Comparison of ENCODE assay signal across 8 cellular contexts in the genomic region with DNA sequence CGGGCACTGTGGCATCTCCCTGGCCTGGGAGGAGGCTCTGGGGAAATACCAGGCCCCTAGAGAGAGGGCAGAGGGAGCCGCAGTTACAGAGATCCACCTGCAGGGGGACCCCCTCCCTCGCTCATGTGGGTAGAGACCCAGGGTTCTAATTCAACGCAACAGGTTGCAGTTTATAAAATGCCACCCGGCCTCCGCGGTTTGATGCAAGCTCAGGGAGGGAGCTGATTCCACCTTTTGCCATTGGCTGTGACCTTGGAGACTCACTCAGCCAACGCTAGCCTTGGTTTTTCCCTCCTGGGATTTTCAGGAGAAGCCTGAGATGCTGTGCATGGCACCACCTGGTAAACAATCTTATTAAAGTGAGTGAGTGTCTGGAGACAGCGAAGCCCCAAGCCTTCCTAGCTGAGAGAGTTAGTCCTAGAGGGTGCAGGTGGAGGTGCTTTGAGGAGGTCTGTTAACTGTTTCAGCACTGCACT. TPM values are rescaled to one million over a fixed set of nuclear protein-coding genes. Genes with fewer than 3 reads are reported as not detected.
A peak's percentile ranks its signal among the peaks of the same experiment; 100 is the strongest.
DNase-seq lines count a peak whose midpoint lies in the region; TF ChIP-seq lines count a peak whose summit lies in the region.

No MANE protein-coding gene starts in this region.

- H2BK12ac ChIP-seq in mesenchymal stem cell (ENCODE audit: low read length in 2 of 2), result no peak overlapping the region

- H3K4me3 ChIP-seq in effector memory CD4-positive, alpha-beta T cell (ENCODE audit: insufficient read depth, low read depth, low read length, poor library complexity, severe bottlenecking), result no peak overlapping the region
- H3K4me3 ChIP-seq in mesenchymal stem cell (ENCODE audit: insufficient read depth in 1 of 2, low read depth in 1 of 2, low read length in 2 of 2), result no peak overlapping the region

- no peak overlapping the region for H3K27ac ChIP-seq in effector memory CD4-positive, alpha-beta T cell (ENCODE audit: insufficient read depth, low read length, poor library complexity, severe bottlenecking)
- no peak overlapping the region for H3K27ac ChIP-seq in mesenchymal stem cell (ENCODE audit: low read length, poor library complexity, severe bottlenecking)

- no peak overlapping the region for H4K91ac ChIP-seq in mesenchymal stem cell (ENCODE audit: low read length)

- H3K9me3 Mint-ChIP-seq in activated CD4-positive, alpha-beta memory T cell treated with anti-CD3 and anti-CD28 coated beads, Interleukin-2, amount 10 ng/mL, durations not matched to agents 7 days and 5 days, result no peaks in the 10 kb centered on the region

- H3K23ac ChIP-seq in mesenchymal stem cell (ENCODE audit: low read length in 2 of 2), result no peak overlapping the region

- H3K4me1 Mint-ChIP-seq in activated CD4-positive, alpha-beta memory T cell treated with anti-CD3 and anti-CD28 coated beads, Interleukin-2, amount 10 ng/mL, durations not matched to agents 7 days and 5 days, result no peaks in the 10 kb centered on the region

- no peaks in the 10 kb centered on the region for H3K4me1 ChIP-seq in effector memory CD4-positive, alpha-beta T cell (ENCODE audit: control insufficient read depth, insufficient read depth, low read length, poor library complexity, severe bottlenecking)
- H3K4me1 ChIP-seq in mesenchymal stem cell (ENCODE audit: control insufficient read depth, insufficient read depth, low read depth, low read length), result no peaks in the 10 kb centered on the region

- H3K18ac ChIP-seq in mesenchymal stem cell (ENCODE audit: low read depth in 1 of 2, low read length in 2 of 2), result peak overlapping the region in 1 of 2 experiments; percentile 23

- peak; percentile 93 for TF ChIP-seq CTCF in AG09319 (IDR thresholded peaks at IDR 0.05; ENCODE audit: low read depth, low read length)
- TF ChIP-seq CTCF in GM20000 (IDR thresholded peaks at IDR 0.05; ENCODE audit: extremely low read depth, missing control alignments), result peak; percentile 72

- H3K14ac ChIP-seq in mesenchymal stem cell (ENCODE audit: low read length in 2 of 2), result no peak overlapping the region

- H2AFZ ChIP-seq in mesenchymal stem cell (ENCODE audit: low read depth, low read length), result peak overlapping the region; percentile 49

- peaks cover 1% of the 10 kb centered on the region for H3K27me3 ChIP-seq in effector memory CD4-positive, alpha-beta T cell (replicated peaks; ENCODE audit: control insufficient read depth, insufficient read depth, low read length, poor library complexity, severe bottlenecking)
- H3K27me3 ChIP-seq in mesenchymal stem cell (ENCODE audit: control insufficient read depth in 1 of 2, insufficient read depth in 1 of 2, low read length in 2 of 2), result peaks cover 4 to 24% of the 10 kb centered on the region in 2 experiments

- no peak overlapping the region for H2BK5ac ChIP-seq in mesenchymal stem cell (ENCODE audit: low read depth, low read length, poor library complexity, severe bottlenecking)

- no peaks in the 10 kb centered on the region for H3K9me3 ChIP-seq in effector memory CD4-positive, alpha-beta T cell (ENCODE audit: control insufficient read depth, low read length)
- H3K9me3 ChIP-seq in mesenchymal stem cell (ENCODE audit: control insufficient read depth, low read length), result no peaks in the 10 kb centered on the region

- no peaks in the 10 kb centered on the region for H3K79me1 ChIP-seq in mesenchymal stem cell (replicated peaks; ENCODE audit: low read length, poor library complexity, severe bottlenecking)

- H2BK15ac ChIP-seq in mesenchymal stem cell (ENCODE audit: low read depth, poor library complexity, severe bottlenecking), result no peak overlapping the region

- H3K4me3 Mint-ChIP-seq in activated CD4-positive, alpha-beta memory T cell treated with anti-CD3 and anti-CD28 coated beads, Interleukin-2, amount 10 ng/mL, durations not matched to agents 7 days and 5 days, result no peak overlapping the region

- H4K8ac ChIP-seq in mesenchymal stem cell (ENCODE audit: low read length), result peak overlapping the region; percentile 56

- CTCF ChIA-PET in activated CD4-positive, alpha-beta memory T cell treated with anti-CD3 and anti-CD28 coated beads, Interleukin-2, amount 10 ng/mL, durations not matched to agents 7 days and 5 days (lab: Charles Lee), result interaction anchor here (0.6 to 16.6 kb wide), 10 partner anchors 9 to 227 kb away, joined by 3 to 570 read pairs (median 4); no protein-coding TSS in a partner anchor

- POLR2A ChIA-PET in activated CD4-positive, alpha-beta memory T cell treated with anti-CD3 and anti-CD28 coated beads, Interleukin-2, amount 10 ng/mL, durations not matched to agents 7 days and 5 days (lab: Charles Lee), result no interaction called here

- H3K4ac ChIP-seq in mesenchymal stem cell (ENCODE audit: low read depth in 1 of 2, low read length in 2 of 2), result no peak overlapping the region

- H3K9ac ChIP-seq in mesenchymal stem cell (ENCODE audit: low read length), result no peak overlapping the region

- H3K4me2 ChIP-seq in mesenchymal stem cell (ENCODE audit: low read length, poor library complexity, severe bottlenecking), result no peak overlapping the region

- no peaks in the 10 kb centered on the region for H3K36me3 Mint-ChIP-seq in activated CD4-positive, alpha-beta memory T cell treated with anti-CD3 and anti-CD28 coated beads, Interleukin-2, amount 10 ng/mL, durations not matched to agents 7 days and 5 days (ENCODE audit: low read depth)

- H3K27me3 Mint-ChIP-seq in activated CD4-positive, alpha-beta memory T cell treated with anti-CD3 and anti-CD28 coated beads, Interleukin-2, amount 10 ng/mL, durations not matched to agents 7 days and 5 days, result peaks cover 36% of the 10 kb centered on the region

- H3K36me3 ChIP-seq in effector memory CD4-positive, alpha-beta T cell (ENCODE audit: control insufficient read depth, insufficient read depth, low read length), result no peaks in the 10 kb centered on the region
- H3K36me3 ChIP-seq in mesenchymal stem cell (ENCODE audit: control insufficient read depth in 1 of 2, insufficient read depth in 2 of 2, low read depth in 1 of 2, low read length in 2 of 2), result no peaks in the 10 kb centered on the region

- DNase-seq in AG09319 (ENCODE audit: extremely low read depth, low read depth) (no peak), GM20000 (ENCODE audit: low spot score) (peak; percentile 82), NCI-H510A (lab: John Stamatoyannopoulos, UW) (peak; percentile 63), mesenchymal stem cell (peak; percentile 72), cortex of kidney (lab: John Stamatoyannopoulos, UW) (no peak)
- peak; percentile 73 for DNase-seq in activated CD4-positive, alpha-beta memory T cell treated with anti-CD3 and anti-CD28 coated beads, Interleukin-2, amount 10 ng/mL, durations not matched to agents 7 days and 5 days
- DNase-seq in effector memory CD4-positive, alpha-beta T cell, result peak; percentile 31 to 49 (median 32)
- DNase-seq in stimulated activated CD8-positive, alpha-beta memory T cell treated with anti-CD3 and anti-CD28 coated beads, Interleukin-4, amount 100 ng/mL, for 1 hour (ENCODE audit: low read depth in 2 of 2, low spot score in 1 of 2), result peak; percentile 37 to 54

- no peak overlapping the region for H2BK120ac ChIP-seq in mesenchymal stem cell (ENCODE audit: low read depth, low read length)

- H3K27ac Mint-ChIP-seq in activated CD4-positive, alpha-beta memory T cell treated with anti-CD3 and anti-CD28 coated beads, Interleukin-2, amount 10 ng/mL, durations not matched to agents 7 days and 5 days, result no peak overlapping the region

- WGBS in mesenchymal stem cell, result 13% methylated on average over 9 of the region's 9 CpGs

- no peak overlapping the region for H2AK5ac ChIP-seq in mesenchymal stem cell (ENCODE audit: low read length, severe bottlenecking)

RNA-seq across cellular contexts. Expression of gene TTLL6, which starts 12.1 kb away (rescaled TPM):
- total RNA-seq in activated CD4-positive, alpha-beta memory T cell treated with anti-CD3 and anti-CD28 coated beads, Interleukin-2, amount 10 ng/mL, durations not matched to agents 7 days and 5 days, result not detected
- polyA plus RNA-seq in mesenchymal stem cell (2013, experiment 1 of 2), result 1.9 TPM
- polyA plus RNA-seq in mesenchymal stem cell (2013, experiment 2 of 2), result 1.7 TPM

RNA-seq across cellular contexts. Expression of gene CALCOCO2, which starts 25.9 kb away (rescaled TPM):
- total RNA-seq in activated CD4-positive, alpha-beta memory T cell treated with anti-CD3 and anti-CD28 coated beads, Interleukin-2, amount 10 ng/mL, durations not matched to agents 7 days and 5 days, result 100 to 1,000 TPM; 162 to 176 TPM
- 89.1 TPM for polyA plus RNA-seq in mesenchymal stem cell (2013, experiment 1 of 2)
- 88.4 TPM for polyA plus RNA-seq in mesenchymal stem cell (2013, experiment 2 of 2)

Comparison
In these comparisons a context has a peak if more than half of its experiments do, and no peak if none do; other contexts are left out.
1. DNase-seq: peak in GM20000 (single experiment), NCI-H510A (single experiment), activated CD4-positive, alpha-beta memory T cell treated with anti-CD3 and anti-CD28 coated beads, Interleukin-2, amount 10 ng/mL, durations not matched to agents 7 days and 5 days (single experiment), effector memory CD4-positive, alpha-beta T cell (3 of 3), mesenchymal stem cell (single experiment) and stimulated activated CD8-positive, alpha-beta memory T cell treated with anti-CD3 and anti-CD28 coated beads, Interleukin-4, amount 100 ng/mL, for 1 hour (2 of 2); none in AG09319 (single experiment) and cortex of kidney (single experiment).